ENCODE assay signal across 12 cellular contexts in the genomic region with DNA sequence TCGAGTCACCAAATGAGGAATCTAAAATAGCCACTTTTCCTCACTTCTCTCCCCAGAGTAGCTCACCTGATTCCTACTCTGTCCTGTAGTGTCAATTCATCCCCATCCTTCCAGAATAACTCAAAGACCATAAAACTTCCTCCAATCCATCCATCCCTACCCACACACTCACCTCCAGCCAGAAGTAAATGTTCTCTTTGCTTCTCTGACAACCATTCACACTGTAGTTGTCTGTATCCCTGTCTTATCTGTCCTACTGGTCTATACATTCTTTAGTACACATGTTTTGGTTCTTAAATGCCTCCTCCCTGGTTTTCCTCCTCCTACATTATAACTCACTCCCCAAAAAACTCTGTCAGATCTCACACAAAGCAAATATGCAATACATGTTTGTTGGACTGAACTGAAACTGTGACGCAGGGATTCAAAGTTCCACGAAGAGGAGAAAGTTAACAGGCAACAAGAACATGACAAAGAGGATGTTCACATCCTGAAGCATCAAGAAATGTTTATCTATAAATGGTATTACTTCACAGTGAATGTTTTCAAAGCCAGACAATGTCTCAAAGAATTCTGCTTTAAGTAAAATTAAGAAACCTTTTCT. TPM values are rescaled to one million over a fixed set of nuclear protein-coding genes. Genes with fewer than 3 reads are reported as not detected.
A peak's percentile ranks its signal among the peaks of the same experiment; 100 is the strongest.
DNase-seq lines count a peak whose midpoint lies in the region; TF ChIP-seq lines count a peak whose summit lies in the region.
"Had no signal": no experiment of that assay in that cellular context is flagged by ENCODE, and none has a peak within 500 bp of the region (broad histone marks: within the 10 kb centered on the region; RNA-seq: fewer than 3 reads in every experiment).

No MANE protein-coding gene starts in this region.

- H3K4me3 ChIP-seq in breast epithelium: no peak overlapping the region
- H3K4me3 ChIP-seq: Peyer's patch had no signal

- no peak overlapping the region for H3K4me3 Mint-ChIP-seq in glutamatergic neuron (ENCODE audit: unreplicated experiment)
- no peak overlapping the region for H3K4me3 Mint-ChIP-seq in mesothelial cell of epicardium
- H3K4me3 Mint-ChIP-seq: activated CD8-positive, alpha-beta memory T cell treated with anti-CD3 and anti-CD28 coated beads, Interleukin-2, amount 10 ng/mL, durations not matched to agents 7 days and 5 days had no signal

- H3K27ac Mint-ChIP-seq in glutamatergic neuron (ENCODE audit: unreplicated experiment): no peak overlapping the region
- H3K27ac Mint-ChIP-seq in mesothelial cell of epicardium: no peak overlapping the region
- H3K27ac Mint-ChIP-seq: activated CD8-positive, alpha-beta memory T cell treated with anti-CD3 and anti-CD28 coated beads, Interleukin-2, amount 10 ng/mL, durations not matched to agents 7 days and 5 days had no signal

- intact Hi-C loops in breast epithelium (cut with DNase I; ENCODE audit: low total_unique reads): no loop called here

- peak; percentile 40 for DNase-seq in stimulated activated CD4-positive, alpha-beta T cell treated with anti-CD3 and anti-CD28 coated beads, Interleukin-4, amount 100 ng/mL, for 24 hours
- no peak for DNase-seq in stimulated activated CD4-positive, alpha-beta T cell treated with anti-CD3 and anti-CD28 coated beads, Interleukin-12 subunit alpha, Interleukin-12 subunit beta, amount 100 ng/mL, for 4 hours
- DNase-seq in breast epithelium (ENCODE audit: low spot score in 2 of 2) (no peak), lung microvascular endothelial cell (ENCODE audit: low read depth in 2 of 2) (peak; percentile 48 to 85), NCI-H1105 (lab: John Stamatoyannopoulos, UW) (no peak), glutamatergic neuron (no peak), mesothelial cell of epicardium (ENCODE audit: low spot score in 2 of 2, unreplicated experiment in 2 of 2) (no peak), occipital lobe (lab: John Stamatoyannopoulos, UW) (no peak)
- DNase-seq: activated CD8-positive, alpha-beta memory T cell treated with anti-CD3 and anti-CD28 coated beads, Interleukin-2, amount 10 ng/mL, durations not matched to agents 7 days and 5 days; left ventricle myocardium superior; Peyer's patch had no signal

- peaks cover 4 to 8% of the 10 kb centered on the region in 2 donors for H3K4me1 ChIP-seq in breast epithelium

- H3K27me3 Mint-ChIP-seq in glutamatergic neuron (ENCODE audit: unreplicated experiment) (no peaks in the 10 kb centered on the region), mesothelial cell of epicardium (ENCODE audit: low read depth) (no peaks in the 10 kb centered on the region)
- H3K27me3 Mint-ChIP-seq: activated CD8-positive, alpha-beta memory T cell treated with anti-CD3 and anti-CD28 coated beads, Interleukin-2, amount 10 ng/mL, durations not matched to agents 7 days and 5 days had no signal

- H3K4me1 Mint-ChIP-seq in glutamatergic neuron (ENCODE audit: low read depth, unreplicated experiment): peaks cover 15% of the 10 kb centered on the region
- H3K4me1 Mint-ChIP-seq in mesothelial cell of epicardium: peaks cover 29% of the 10 kb centered on the region

- no peaks in the 10 kb centered on the region for H3K9me3 ChIP-seq in breast epithelium
- H3K9me3 ChIP-seq: Peyer's patch had no signal

- H3K27ac ChIP-seq in breast epithelium: peak overlapping the region; percentile 16 to 17
- H3K27ac ChIP-seq: KMS-11 had no signal

- no peaks in the 10 kb centered on the region for H3K36me3 Mint-ChIP-seq in glutamatergic neuron (ENCODE audit: unreplicated experiment)
- peaks cover 1% of the 10 kb centered on the region for H3K36me3 Mint-ChIP-seq in mesothelial cell of epicardium

- H3K36me3 ChIP-seq in breast epithelium: no peaks in the 10 kb centered on the region
- H3K36me3 ChIP-seq: Peyer's patch had no signal

- H3K9me3 Mint-ChIP-seq in glutamatergic neuron (ENCODE audit: unreplicated experiment) (no peaks in the 10 kb centered on the region), mesothelial cell of epicardium (no peaks in the 10 kb centered on the region)

- TF ChIP-seq POLR2A in breast epithelium (IDR thresholded peaks at IDR 0.05): no peak

- no peaks in the 10 kb centered on the region for H3K27me3 ChIP-seq in breast epithelium
- H3K27me3 ChIP-seq: Peyer's patch had no signal

- TF ChIP-seq CTCF in breast epithelium (IDR thresholded peaks at IDR 0.05) (no peak), glutamatergic neuron (IDR thresholded peaks at IDR 0.05; ENCODE audit: partially characterized antibody, unreplicated experiment) (no peak), mesothelial cell of epicardium (IDR thresholded peaks at IDR 0.05; ENCODE audit: unreplicated experiment) (no peak)

RNA-seq across cellular contexts. Expression of a gene that starts 11.0 kb away (rescaled TPM):
- total RNA-seq in breast epithelium (10 to 100 TPM; 31.4 to 46.8 (median 38.0) TPM), lung microvascular endothelial cell (13.7 and 21.8 TPM in 2 replicates), glutamatergic neuron (ENCODE audit: unreplicated experiment) (50.7 TPM), mesothelial cell of epicardium (63.8 to 75.3 TPM (median 64.6 TPM) in 3 replicates), occipital lobe (36.3 TPM)

Comparison
In these comparisons a context has a peak if more than half of its experiments do, and no peak if none do; other contexts are left out.
1. DNase-seq: peak in stimulated activated CD4-positive, alpha-beta T cell treated with anti-CD3 and anti-CD28 coated beads, Interleukin-4, amount 100 ng/mL, for 24 hours (single experiment) and lung microvascular endothelial cell (2 of 2); none in stimulated activated CD4-positive, alpha-beta T cell treated with anti-CD3 and anti-CD28 coated beads, Interleukin-12 subunit alpha, Interleukin-12 subunit beta, amount 100 ng/mL, for 4 hours (single experiment), breast epithelium (0 of 2), NCI-H1105 (single experiment), glutamatergic neuron (single experiment), mesothelial cell of epicardium (0 of 2) and occipital lobe (single experiment).